In the genomic region with DNA sequence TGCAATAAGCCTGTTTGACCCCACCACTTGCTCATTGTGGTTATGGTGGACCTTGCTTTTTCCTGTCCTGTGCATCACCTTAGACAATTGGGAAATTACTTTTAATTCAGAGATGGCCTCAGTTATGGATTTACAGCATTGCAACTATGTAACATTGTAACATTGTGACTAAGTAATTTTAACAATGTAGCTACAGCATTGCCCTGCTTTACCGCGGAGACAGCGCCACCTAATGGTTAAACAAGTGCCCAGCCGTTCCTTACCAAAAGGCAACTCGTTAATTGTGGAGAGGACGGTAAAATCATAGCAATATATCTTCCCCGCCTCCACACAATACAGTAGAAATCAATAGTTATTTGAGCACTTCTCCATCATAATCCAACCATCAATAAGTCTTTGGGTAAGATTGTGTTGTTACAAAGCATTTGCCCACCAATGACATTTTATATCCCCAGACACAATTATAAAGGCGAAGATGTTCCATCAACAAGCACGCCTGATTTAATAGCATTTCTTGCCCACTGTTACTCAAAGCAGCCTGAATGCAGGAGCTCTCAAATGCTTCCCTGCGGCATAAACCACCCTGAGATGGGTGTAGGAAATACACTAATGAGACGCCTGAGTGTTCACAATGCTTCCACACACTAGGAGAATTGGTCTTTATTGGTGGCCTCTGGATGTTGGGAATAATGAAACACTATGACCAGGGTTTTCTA, we compare ENCODE assay signal across 9 cellular contexts.
A peak's percentile ranks its signal among the peaks of the same experiment; 100 is the strongest.
DNase-seq lines count a peak whose midpoint lies in the region; ATAC-seq, FAIRE-seq and TF ChIP-seq lines count a peak whose summit lies in the region.
"Had no signal": no experiment of that assay in that cellular context is flagged by ENCODE, and none has a peak within 500 bp of the region (broad histone marks: within the 10 kb centered on the region; RNA-seq: fewer than 3 reads in every experiment).

No MANE protein-coding gene starts in this region.

- TF ChIP-seq POLR2A in K562 (conservative IDR thresholded peaks at IDR 0.05): no peak

- H3K4me3 ChIP-seq in LNCaP clone FGC (ENCODE audit: low read depth, low read length) (no peak overlapping the region), K562 (no peak overlapping the region)

- no TSS peak for BruUV-seq in K562 (replicated peaks; lab: Mats Ljungman, UMichigan)

- peaks cover 0 to 3% (median 3%) of the 10 kb centered on the region in 3 donors for H3K27me3 Mint-ChIP-seq in immature natural killer cell (ENCODE audit: low read depth in 3 of 3)

- H3K4me3 Mint-ChIP-seq in immature natural killer cell: no peak overlapping the region
- H3K4me3 Mint-ChIP-seq: natural killer cell treated with Interleukin-12 subunit alpha and Interleukin-12 subunit beta and Interleukin-15 and Interleukin-18, amount 100 ng/mL, for 72 hours had no signal

- POLR2A ChIA-PET in K562 (lab: Yijun Ruan, JAX): interaction anchor here (0.5 to 0.8 kb wide), 3 partner anchors 12 to 1890 kb away, joined by 3 to 4 read pairs (median 3); no protein-coding TSS in a partner anchor

- no peaks in the 10 kb centered on the region for H3K4me1 Mint-ChIP-seq in immature natural killer cell

- peak; percentile 91 for ATAC-seq in K562
- ATAC-seq in HG03280 (IDR thresholded peaks at IDR 0.05; ENCODE audit: unreplicated experiment): no peak

- peak; percentile 35 for DNase-seq in 8988T
- DNase-seq in LNCaP clone FGC (ENCODE audit: low read depth): peak; percentile 26
- peak in 3 of 5 experiments; percentile 20 to 63 (median 30) for DNase-seq in T-helper 2 cell
- peak; percentile 47 to 61 (median 53) for DNase-seq in K562 (ENCODE audit: extremely low read depth in 1 of 4, low spot score in 3 of 4)
- peak; percentile 18 to 41 (median 38) for DNase-seq in immature natural killer cell
- peak; percentile 25 to 31 for DNase-seq in stimulated activated CD4-positive, alpha-beta T cell treated with anti-CD3 and anti-CD28 coated beads, Interleukin-1b, Interleukin-23, amount 100 ng/mL, for 4 hours (ENCODE audit: low read depth in 2 of 2)

- H3K27me3 ChIP-seq in K562 (ENCODE audit: control insufficient read depth in 2 of 2, insufficient read depth in 2 of 2, low read length in 2 of 2): no peaks in the 10 kb centered on the region; a peak in 1 of 5 replicates

- 0 out of 2 replicates have a peak overlapping the region, but pooled peaks have one; percentile 0 for H3K4me2 ChIP-seq in K562 (ENCODE audit: insufficient read depth, low read length)

- no peaks in the 10 kb centered on the region for H3K4me1 ChIP-seq in K562 (replicated peaks in 1 of 2; ENCODE audit: control insufficient read depth in 2 of 2, insufficient read depth in 2 of 2, low read length in 2 of 2)

- TF ChIP-seq CTCF in GM12873 (IDR thresholded peaks at IDR 0.05; ENCODE audit: insufficient read depth, low read depth, low read length, missing control alignments): peak; percentile 93
- TF ChIP-seq CTCF in LNCaP clone FGC (IDR thresholded peaks at IDR 0.05; ENCODE audit: control insufficient read depth, extremely low read depth, insufficient read depth): peak; percentile 98
- TF ChIP-seq CTCF in K562 (IDR thresholded peaks at IDR 0.05 in 2 of 3, conservative IDR thresholded peaks at IDR 0.05 in 1 of 3; ENCODE audit: insufficient read depth in 2 of 3, low read depth in 1 of 3, low read length in 3 of 3): peak; percentile 72 to 88 (median 84)

- FAIRE-seq in K562 (lab: Jason Lieb, UNC): peak; percentile 69

- CTCF ChIA-PET in K562 (lab: Yijun Ruan, JAX; ENCODE audit: low intra/inter-chr PET ratio): interaction anchor here (0.6 to 1.1 kb wide), 4 partner anchors 18 to 486 kb away, joined by 3 read pairs; a partner anchor contains a TSS

- no peak overlapping the region for H2AFZ ChIP-seq in K562 (ENCODE audit: low read depth, low read length)

- H3K36me3 ChIP-seq in K562 (ENCODE audit: control insufficient read depth, insufficient read depth, low read length): no peaks in the 10 kb centered on the region

- TF ChIP-seq RAD21 in K562 (CRISPR knock-in tag; conservative IDR thresholded peaks at IDR 0.05 in 1 of 2, IDR thresholded peaks at IDR 0.05 in 1 of 2): peak; percentile 62 to 79

- no peak overlapping the region for H3K27ac Mint-ChIP-seq in immature natural killer cell
- H3K27ac Mint-ChIP-seq: natural killer cell treated with Interleukin-12 subunit alpha and Interleukin-12 subunit beta and Interleukin-15 and Interleukin-18, amount 100 ng/mL, for 72 hours had no signal

- in situ Hi-C loops in K562 (cut with MboI): no loop called here

- H4K20me1 ChIP-seq in K562 (replicated peaks; ENCODE audit: control insufficient read depth, insufficient read depth, low read length): no peaks in the 10 kb centered on the region

- H3K9ac ChIP-seq in K562 (ENCODE audit: insufficient read depth in 1 of 2, low read depth in 2 of 2, low read length in 2 of 2): no peak overlapping the region

- H3K9me1 ChIP-seq in K562 (ENCODE audit: control insufficient read depth, insufficient read depth, low read length): no peaks in the 10 kb centered on the region

- H3K36me3 Mint-ChIP-seq in immature natural killer cell: peaks cover 0 to 3% (median 2%) of the 10 kb centered on the region in 3 donors
- H3K36me3 Mint-ChIP-seq: natural killer cell treated with Interleukin-12 subunit alpha and Interleukin-12 subunit beta and Interleukin-15 and Interleukin-18, amount 100 ng/mL, for 72 hours had no signal

- no peaks in the 10 kb centered on the region for H3K9me3 ChIP-seq in K562 (replicated peaks; ENCODE audit: control insufficient read depth, insufficient read depth, low read depth, low read length)

- no peaks in the 10 kb centered on the region for H3K79me2 ChIP-seq in K562 (ENCODE audit: control insufficient read depth, insufficient read depth, low read length)

- no peaks in the 10 kb centered on the region for H3K9me3 Mint-ChIP-seq in immature natural killer cell
- H3K9me3 Mint-ChIP-seq: natural killer cell treated with Interleukin-12 subunit alpha and Interleukin-12 subunit beta and Interleukin-15 and Interleukin-18, amount 100 ng/mL, for 72 hours had no signal

- WGBS in K562 (ENCODE audit: insufficient coverage, low coverage, missing lambda C conversion rate): 13% methylated on average over 11 of the region's 11 CpGs

- no peak for TF ChIP-seq EP300 in K562 (IDR thresholded peaks at IDR 0.05; ENCODE audit: low read length)

- intact Hi-C loops in K562 (cut with micrococcal nuclease): loop anchor here (1.0 kb wide), 1 partner anchor 18 kb away; no protein-coding TSS in a partner anchor

- no peak overlapping the region for H3K27ac ChIP-seq in K562 (ENCODE audit: extremely low read depth, low read depth, low read length)

TF ChIP-seq in K562, 482 proteins besides CTCF, POLR2A, EP300 and RAD21:
- TF ChIP-seq, protein P1, sequence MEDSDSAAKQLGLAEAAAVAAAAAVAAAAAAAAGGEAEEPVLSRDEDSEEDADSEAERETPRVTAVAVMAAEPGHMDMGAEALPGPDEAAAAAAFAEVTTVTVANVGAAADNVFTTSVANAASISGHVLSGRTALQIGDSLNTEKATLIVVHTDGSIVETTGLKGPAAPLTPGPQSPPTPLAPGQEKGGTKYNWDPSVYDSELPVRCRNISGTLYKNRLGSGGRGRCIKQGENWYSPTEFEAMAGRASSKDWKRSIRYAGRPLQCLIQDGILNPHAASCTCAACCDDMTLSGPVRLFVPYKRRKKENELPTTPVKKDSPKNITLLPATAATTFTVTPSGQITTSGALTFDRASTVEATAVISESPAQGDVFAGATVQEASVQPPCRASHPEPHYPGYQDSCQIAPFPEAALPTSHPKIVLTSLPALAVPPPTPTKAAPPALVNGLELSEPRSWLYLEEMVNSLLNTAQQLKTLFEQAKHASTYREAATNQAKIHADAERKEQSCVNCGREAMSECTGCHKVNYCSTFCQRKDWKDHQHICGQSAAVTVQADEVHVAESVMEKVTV (CRISPR knock-in tag; IDR thresholded peaks at IDR 0.05): 0 out of 2 replicates have a peak, but pooled peaks have one; percentile 46
- TF ChIP-seq HDAC1 (IDR thresholded peaks at IDR 0.05) (no peak), SMC3 (conservative IDR thresholded peaks at IDR 0.05; ENCODE audit: insufficient read depth, low read depth, low read length) (peak; percentile 59), ZC3H11A (IDR thresholded peaks at IDR 0.05; ENCODE audit: low read depth, low read length) (no peak), TBP (optimal IDR thresholded peaks at IDR 0.05; ENCODE audit: low read depth, low read length) (peak; percentile 8), NFE2 (IDR thresholded peaks at IDR 0.05; ENCODE audit: low read depth) (0 out of 2 replicates have a peak, but pooled peaks have one; percentile 23), TGIF2 (CRISPR knock-in tag; IDR thresholded peaks at IDR 0.05) (no peak), STAG1 (CRISPR knock-in tag; IDR thresholded peaks at IDR 0.05; ENCODE audit: borderline replicate concordance) (peak; percentile 48; the same call in 1 of the 2 replicates)
- TF ChIP-seq, protein P2, sequence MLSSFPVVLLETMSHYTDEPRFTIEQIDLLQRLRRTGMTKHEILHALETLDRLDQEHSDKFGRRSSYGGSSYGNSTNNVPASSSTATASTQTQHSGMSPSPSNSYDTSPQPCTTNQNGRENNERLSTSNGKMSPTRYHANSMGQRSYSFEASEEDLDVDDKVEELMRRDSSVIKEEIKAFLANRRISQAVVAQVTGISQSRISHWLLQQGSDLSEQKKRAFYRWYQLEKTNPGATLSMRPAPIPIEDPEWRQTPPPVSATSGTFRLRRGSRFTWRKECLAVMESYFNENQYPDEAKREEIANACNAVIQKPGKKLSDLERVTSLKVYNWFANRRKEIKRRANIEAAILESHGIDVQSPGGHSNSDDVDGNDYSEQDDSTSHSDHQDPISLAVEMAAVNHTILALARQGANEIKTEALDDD (IDR thresholded peaks at IDR 0.05): peak; percentile 46; the same call in 1 of the 2 replicates
